Comparison of ENCODE assay signal across 11 cellular contexts in the genomic region with DNA sequence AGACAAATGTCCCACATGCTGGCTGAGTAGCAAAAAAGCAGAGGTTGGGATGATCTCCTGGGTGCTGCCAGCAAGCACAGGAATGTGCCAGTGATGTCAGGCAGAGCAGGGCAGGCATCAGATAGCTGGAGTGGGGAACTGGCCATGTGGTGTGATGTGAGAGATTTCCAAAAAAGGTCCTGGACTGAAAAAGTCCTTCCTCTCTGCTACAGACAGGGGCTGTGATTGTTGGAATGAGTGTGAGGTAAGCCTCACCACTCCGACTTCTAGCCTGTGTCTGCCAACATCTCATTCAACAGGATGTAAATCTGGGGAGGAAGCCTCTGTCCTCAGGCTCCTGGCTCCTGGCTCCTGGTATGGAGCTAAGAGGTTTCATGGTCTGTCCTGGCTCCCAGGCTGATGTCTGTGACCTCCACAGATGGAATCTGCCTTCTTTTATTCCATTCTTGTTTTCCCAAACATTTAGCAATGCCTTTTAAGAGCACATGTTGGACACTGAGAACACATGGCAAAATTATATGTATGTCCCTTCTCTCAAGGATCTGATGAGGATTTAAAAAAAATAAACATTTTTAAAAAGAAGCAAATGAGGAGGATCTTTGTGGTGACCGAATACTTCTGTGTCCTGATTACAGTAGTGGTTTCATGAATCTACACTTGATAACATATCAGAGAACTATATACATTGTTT. TPM values are rescaled to one million over a fixed set of nuclear protein-coding genes. Genes with fewer than 3 reads are reported as not detected.
DNase-seq lines count a peak whose midpoint lies in the region; ATAC-seq and TF ChIP-seq lines count a peak whose summit lies in the region.
"Had no signal": no experiment of that assay in that cellular context is flagged by ENCODE, and none has a peak within 500 bp of the region (broad histone marks: within the 10 kb centered on the region; RNA-seq: fewer than 3 reads in every experiment).

No MANE protein-coding gene starts in this region.

- no peak overlapping the region for H3K4me3 ChIP-seq in fibroblast of the aortic adventitia (ENCODE audit: low read depth, low read length)
- H3K4me3 ChIP-seq in muscle layer of duodenum (ENCODE audit: low read depth in 1 of 2, low read length in 2 of 2), result no peak overlapping the region
- H3K4me3 ChIP-seq: dorsolateral prefrontal cortex had no signal

- peak; percentile 45 for TF ChIP-seq CTCF in fibroblast of the aortic adventitia (IDR thresholded peaks at IDR 0.05; ENCODE audit: insufficient read depth, low read length)

- H3K4me1 ChIP-seq in muscle layer of duodenum (ENCODE audit: control insufficient read depth in 1 of 2, insufficient read depth in 2 of 2, low read length in 2 of 2), result peaks cover 0 to 9% of the 10 kb centered on the region in 2 donors

- H3K27ac ChIP-seq in muscle layer of duodenum (ENCODE audit: low read length), result peak overlapping the region; percentile 68

- ATAC-seq in HG03521 (IDR thresholded peaks at IDR 0.05; ENCODE audit: unreplicated experiment) (no peak), HG03469 (IDR thresholded peaks at IDR 0.05; ENCODE audit: unreplicated experiment) (no peak), GM18867 (IDR thresholded peaks at IDR 0.05; ENCODE audit: unreplicated experiment) (no peak)
- ATAC-seq: activated CD8-positive, alpha-beta T cell treated with anti-CD3 and anti-CD28 coated beads, Interleukin-2, amount 10 ng/mL, durations not matched to agents 7 days and 5 days had no signal

- peak; percentile 69 for DNase-seq in AG20443 (ENCODE audit: low spot score)
- DNase-seq in SK-N-DZ (ENCODE audit: low spot score), result peak; percentile 51
- DNase-seq in fibroblast of the aortic adventitia (ENCODE audit: low read depth), result peak; percentile 85
- DNase-seq in T-helper 9 cell, result no peak
- DNase-seq: activated CD8-positive, alpha-beta T cell treated with anti-CD3 and anti-CD28 coated beads, Interleukin-2, amount 10 ng/mL, durations not matched to agents 7 days and 5 days; dorsolateral prefrontal cortex; NCI-H1092 treated with DMSO at 0.1 percent for 48 hours had no signal

- no peaks in the 10 kb centered on the region for H3K27me3 ChIP-seq in muscle layer of duodenum (ENCODE audit: low read depth, low read length)
- H3K27me3 ChIP-seq: dorsolateral prefrontal cortex had no signal

- H3K9me3 ChIP-seq in muscle layer of duodenum (ENCODE audit: control insufficient read depth in 1 of 2, low read length in 2 of 2), result no peaks in the 10 kb centered on the region

- H3K36me3 ChIP-seq in muscle layer of duodenum (ENCODE audit: control insufficient read depth in 1 of 2, insufficient read depth in 2 of 2, low read length in 2 of 2), result peaks cover 0 to 5% of the 10 kb centered on the region in 2 donors

RNA-seq across cellular contexts. Expression of gene STK38L, which starts 50.1 kb away (rescaled TPM):
- 20.5 and 21.1 TPM in 2 replicates for polyA plus RNA-seq in SK-N-DZ (2014; cell fraction: cytosol; rRNA removed)
- polyA plus RNA-seq in SK-N-DZ (2014; cell fraction: nucleus; rRNA removed), result 25.2 and 27.7 TPM in 2 replicates
- total RNA-seq in fibroblast of the aortic adventitia (ENCODE audit: low replicate concordance), result 25.9 and 33.6 TPM in 2 replicates
